In genomic region chr14:69260246-69260978, GRCh38 we compare ENCODE assay signal across 8 cellular contexts. TPM values are rescaled to one million over a fixed set of nuclear protein-coding genes. Genes with fewer than 3 reads are reported as not detected.
A peak's percentile ranks its signal among the peaks of the same experiment; 100 is the strongest.
DNase-seq lines count a peak whose midpoint lies in the region; TF ChIP-seq lines count a peak whose summit lies in the region.

No MANE protein-coding gene starts in this region.

- no peaks in the 10 kb centered on the region for H3K79me2 ChIP-seq in H9 (ENCODE audit: insufficient read depth, low read length)

- WGBS in H9 (ENCODE audit: extremely low coverage, insufficient read length, low lambda C conversion rate): no CpG with 5 or more reads among the region's 80 CpGs

- H3K27me3 Mint-ChIP-seq in H9 (ENCODE audit: low read depth): peaks cover 69% of the 10 kb centered on the region
- H3K27me3 Mint-ChIP-seq in stimulated activated naive CD8-positive, alpha-beta T cell treated with anti-CD3 and anti-CD28 coated beads, Interleukin-15, Interleukin-2, amounts not matched to agents 100 ng/mL and 50 ng/mL, for 24 hours: peaks cover 64% of the 10 kb centered on the region

- H4K8ac ChIP-seq in H9 (replicated peaks; ENCODE audit: insufficient read length, low read depth, low read length): no peak overlapping the region

- H3K4me2 ChIP-seq in H9 (ENCODE audit: insufficient read depth, insufficient read length, low read length): peak overlapping the region; percentile 65

- intact Hi-C loops in ascending aorta (cut with DNase I): loop anchor here (1.0 to 2.0 kb wide), 2 partner anchors 18 to 57 kb away; no protein-coding TSS in a partner anchor

- H2BK12ac ChIP-seq in H9 (ENCODE audit: insufficient read length, low read depth, low read length): no peak overlapping the region

- H3K27me3 ChIP-seq in H9 (ENCODE audit: insufficient read depth, low read length) (peaks cover 20% of the 10 kb centered on the region; the same call in 1 of the 2 replicates), ascending aorta (no peaks in the 10 kb centered on the region)

- H3K27ac Mint-ChIP-seq in H9: no peak overlapping the region
- no peak overlapping the region for H3K27ac Mint-ChIP-seq in stimulated activated naive CD8-positive, alpha-beta T cell treated with anti-CD3 and anti-CD28 coated beads, Interleukin-15, Interleukin-2, amounts not matched to agents 100 ng/mL and 50 ng/mL, for 24 hours

- H4K20me1 ChIP-seq in H9 (ENCODE audit: control insufficient read depth, insufficient read depth, insufficient read length): no peaks in the 10 kb centered on the region

- H2BK5ac ChIP-seq in H9 (ENCODE audit: insufficient read length, low read length): no peak overlapping the region

- H2BK120ac ChIP-seq in H9 (ENCODE audit: low read depth, low read length, poor library complexity, severe bottlenecking): no peak overlapping the region

- H3K56ac ChIP-seq in H9 (ENCODE audit: insufficient read length, low read depth, low read length): no peak overlapping the region

- no peaks in the 10 kb centered on the region for H3K9me3 Mint-ChIP-seq in H9
- H3K9me3 Mint-ChIP-seq in stimulated activated naive CD8-positive, alpha-beta T cell treated with anti-CD3 and anti-CD28 coated beads, Interleukin-15, Interleukin-2, amounts not matched to agents 100 ng/mL and 50 ng/mL, for 24 hours: no peaks in the 10 kb centered on the region

- H2AFZ ChIP-seq in H9 (ENCODE audit: low read length): no peak overlapping the region

- no peak overlapping the region for H2BK15ac ChIP-seq in H9 (ENCODE audit: low read depth, low read length)

- peaks cover 25% of the 10 kb centered on the region in 2 experiments for H3K4me1 Mint-ChIP-seq in H9
- H3K4me1 Mint-ChIP-seq in stimulated activated naive CD8-positive, alpha-beta T cell treated with anti-CD3 and anti-CD28 coated beads, Interleukin-15, Interleukin-2, amounts not matched to agents 100 ng/mL and 50 ng/mL, for 24 hours (ENCODE audit: low read depth): peaks cover 4% of the 10 kb centered on the region

- TF ChIP-seq CTCF in AG09309 (IDR thresholded peaks at IDR 0.05; ENCODE audit: control insufficient read depth, insufficient read depth, low read depth, low read length, missing control alignments): no peak
- no peak for TF ChIP-seq CTCF in H9 (conservative IDR thresholded peaks at IDR 0.05)
- TF ChIP-seq CTCF in ascending aorta (IDR thresholded peaks at IDR 0.05): no peak

- H3K9ac ChIP-seq in H9 (ENCODE audit: extremely low read depth, insufficient read length, low read length): peak overlapping the region; percentile 17

- H3K18ac ChIP-seq in H9 (ENCODE audit: insufficient read length, low read depth, low read length): peak overlapping the region; percentile 95

- H3T11ph ChIP-seq in H9 (ENCODE audit: low read length): no peak overlapping the region

- DNase-seq in AG09309 (ENCODE audit: low read depth) (no peak), H9 (peak; percentile 60), ascending aorta (ENCODE audit: low spot score in 2 of 2) (peak in 1 of 2 donors; percentile 70), islet precursor cell (peak; percentile 72), NCI-H187 treated with DMSO at 0.1 percent for 48 hours (lab: John Stamatoyannopoulos, UW) (no peak), MV-4-11 (lab: John Stamatoyannopoulos, UW) (no peak), DMS153 treated with DMSO at 0.1 percent for 48 hours (lab: John Stamatoyannopoulos, UW; ENCODE audit: unreplicated experiment) (no peak)

- H2AK5ac ChIP-seq in H9 (ENCODE audit: insufficient read length, low read length): no peak overlapping the region

- no peak overlapping the region for H4K91ac ChIP-seq in H9 (ENCODE audit: insufficient read length, low read depth, low read length)

- peaks cover 0 to 3% (median 0%) of the 10 kb centered on the region in 3 experiments; a peak in 2 of 7 replicates for H3K36me3 Mint-ChIP-seq in H9 (ENCODE audit: insufficient read depth in 1 of 3, low read depth in 3 of 3)
- no peaks in the 10 kb centered on the region for H3K36me3 Mint-ChIP-seq in stimulated activated naive CD8-positive, alpha-beta T cell treated with anti-CD3 and anti-CD28 coated beads, Interleukin-15, Interleukin-2, amounts not matched to agents 100 ng/mL and 50 ng/mL, for 24 hours (ENCODE audit: low read depth)

- no peak overlapping the region for H3K23ac ChIP-seq in H9 (ENCODE audit: insufficient read length, low read depth, low read length)

- H3K4me3 ChIP-seq in AG09309 (ENCODE audit: control insufficient read depth, low read depth, low read length) (peak overlapping the region; percentile 50), ascending aorta (peak overlapping the region; percentile 76 to 78)

- no peak overlapping the region for H4K5ac ChIP-seq in H9 (ENCODE audit: insufficient read length, low read depth, low read length)

- H3K9me3 ChIP-seq in H9 (ENCODE audit: control insufficient read depth, low read depth, low read length) (no peaks in the 10 kb centered on the region), ascending aorta (no peaks in the 10 kb centered on the region)

- peaks cover 20% of the 10 kb centered on the region for H3K23me2 ChIP-seq in H9 (ENCODE audit: insufficient read length, low read depth, low read length, poor library complexity, severe bottlenecking)

- H2BK20ac ChIP-seq in H9 (ENCODE audit: low read depth, low read length, poor library complexity, severe bottlenecking): no peak overlapping the region

- H3K4me3 Mint-ChIP-seq in H9: peak overlapping the region; percentile 74 to 91
- peak overlapping the region; percentile 51 for H3K4me3 Mint-ChIP-seq in stimulated activated naive CD8-positive, alpha-beta T cell treated with anti-CD3 and anti-CD28 coated beads, Interleukin-15, Interleukin-2, amounts not matched to agents 100 ng/mL and 50 ng/mL, for 24 hours

- H3K14ac ChIP-seq in H9 (ENCODE audit: insufficient read depth, low read length): peak overlapping the region; percentile 80

- no peaks in the 10 kb centered on the region for H3K36me3 ChIP-seq in ascending aorta

- H3K79me1 ChIP-seq in H9 (ENCODE audit: insufficient read depth, low read depth, low read length, poor library complexity, severe bottlenecking): no peaks in the 10 kb centered on the region

- H3K4me1 ChIP-seq in H9 (ENCODE audit: insufficient read depth, low read length) (no peaks in the 10 kb centered on the region; the same call in 1 of the 2 replicates), ascending aorta (peaks cover 4 to 37% of the 10 kb centered on the region in 2 donors)

- H3K4ac ChIP-seq in H9 (ENCODE audit: low read depth, low read length): no peak overlapping the region

- no peak overlapping the region for H3K27ac ChIP-seq in H9 (ENCODE audit: insufficient read length, low read depth, low read length)
- H3K27ac ChIP-seq in ascending aorta: peak overlapping the region; percentile 0 to 74

RNA-seq across cellular contexts. Expression of gene GALNT16, which starts 0.5 kb away (rescaled TPM):
- total RNA-seq in H9 (2021): 2.3 and 3.0 TPM in 2 replicates
- 38.0 TPM for total RNA-seq in ascending aorta

Comparison
In these comparisons a context has a peak if more than half of its experiments do, and no peak if none do; other contexts are left out.
1. DNase-seq: peak in H9 (single experiment) and islet precursor cell (single experiment); none in AG09309 (single experiment), NCI-H187 treated with DMSO at 0.1 percent for 48 hours (single experiment), MV-4-11 (single experiment) and DMS153 treated with DMSO at 0.1 percent for 48 hours (single experiment).